1 cellular context compared by ENCODE assay signal in the genomic region with DNA sequence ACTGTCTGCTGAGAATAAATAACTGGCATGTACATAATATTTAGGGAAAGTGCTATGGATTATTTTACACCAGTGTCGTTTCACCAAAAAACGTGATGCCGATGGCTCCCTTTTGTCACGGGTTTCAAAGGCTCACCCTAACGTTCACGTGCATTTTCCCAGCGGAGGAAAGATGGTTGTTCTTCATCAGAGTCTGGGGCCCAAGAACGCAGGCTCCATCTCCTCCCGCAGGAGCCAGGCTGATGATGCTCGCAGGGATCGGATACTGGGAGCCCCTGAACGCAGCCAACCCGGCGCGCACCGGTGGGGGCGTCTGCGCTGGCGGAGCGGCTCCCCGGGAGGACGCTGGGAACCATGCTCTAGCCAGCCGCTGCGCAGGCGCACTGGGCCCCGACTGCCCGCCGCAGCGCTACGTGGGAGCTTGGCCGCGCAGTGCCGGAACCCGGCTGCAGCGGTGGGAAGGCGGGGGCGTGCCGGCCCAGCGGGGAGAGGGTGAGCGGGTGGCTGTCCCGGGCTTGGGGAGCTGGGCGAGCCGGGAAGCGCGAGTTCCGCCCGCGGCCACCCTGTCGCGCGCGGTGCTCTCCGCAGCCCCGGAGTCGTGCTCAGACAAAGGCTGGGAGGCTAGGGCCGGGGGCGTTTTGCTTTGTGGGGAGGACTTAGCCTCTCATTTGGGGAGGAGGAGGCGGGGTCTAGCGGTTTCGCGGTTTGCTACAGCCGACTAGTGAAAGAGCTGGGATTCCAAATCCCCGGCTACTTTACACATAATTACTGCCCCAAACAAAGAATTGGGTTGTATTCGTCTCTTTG.
TF ChIP-seq lines count a peak whose summit lies in the region.

Gene ZFP69B (plus strand): TSS at position 793 of the 807 bp plus-strand sequence. CDS start 486 bp downstream, outside the sequence.

TF ChIP-seq in SK-N-SH, 30 proteins besides CTCF, POLR2A, EP300 and RAD21 (continued from another document):
- 0 out of 2 replicates have a peak, but pooled peaks have one; percentile 3 for TF ChIP-seq PBX3 (IDR thresholded peaks at IDR 0.05)
- 0 out of 2 replicates have a peak, but pooled peaks have one; percentile 3 for TF ChIP-seq SMC3 (IDR thresholded peaks at IDR 0.05; ENCODE audit: low read depth, low read length)
- TF ChIP-seq, protein P1, sequence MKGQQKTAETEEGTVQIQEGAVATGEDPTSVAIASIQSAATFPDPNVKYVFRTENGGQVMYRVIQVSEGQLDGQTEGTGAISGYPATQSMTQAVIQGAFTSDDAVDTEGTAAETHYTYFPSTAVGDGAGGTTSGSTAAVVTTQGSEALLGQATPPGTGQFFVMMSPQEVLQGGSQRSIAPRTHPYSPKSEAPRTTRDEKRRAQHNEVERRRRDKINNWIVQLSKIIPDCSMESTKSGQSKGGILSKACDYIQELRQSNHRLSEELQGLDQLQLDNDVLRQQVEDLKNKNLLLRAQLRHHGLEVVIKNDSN (IDR thresholded peaks at IDR 0.05; ENCODE audit: borderline replicate concordance, low read depth), result 0 out of 2 replicates have a peak, but pooled peaks have one; percentile 15
- TF ChIP-seq SIN3A (IDR thresholded peaks at IDR 0.05; ENCODE audit: borderline replicate concordance, low read depth, low read length), result peak; percentile 40; the same call in 1 of the 2 replicates
- TF ChIP-seq ZBTB33 (IDR thresholded peaks at IDR 0.05; ENCODE audit: borderline replicate concordance, low read depth), result 0 out of 2 replicates have a peak, but pooled peaks have one; percentile 8
- peak; percentile 71 for TF ChIP-seq TAF1 (IDR thresholded peaks at IDR 0.05; ENCODE audit: borderline replicate concordance, low read depth, low read length)
- peak; percentile 93 for TF ChIP-seq NRF1 (IDR thresholded peaks at IDR 0.05; ENCODE audit: low read depth, low read length)
- TF ChIP-seq TCF12 (IDR thresholded peaks at IDR 0.05), result peak; percentile 1; the same call in 1 of the 2 replicates
- 0 out of 2 replicates have a peak, but pooled peaks have one; percentile 45 for TF ChIP-seq RFX5 (IDR thresholded peaks at IDR 0.05; ENCODE audit: low read length)
- TF ChIP-seq MXI1 (IDR thresholded peaks at IDR 0.05; ENCODE audit: low read depth, low read length), result peak; percentile 84
- TF ChIP-seq, protein P2, sequence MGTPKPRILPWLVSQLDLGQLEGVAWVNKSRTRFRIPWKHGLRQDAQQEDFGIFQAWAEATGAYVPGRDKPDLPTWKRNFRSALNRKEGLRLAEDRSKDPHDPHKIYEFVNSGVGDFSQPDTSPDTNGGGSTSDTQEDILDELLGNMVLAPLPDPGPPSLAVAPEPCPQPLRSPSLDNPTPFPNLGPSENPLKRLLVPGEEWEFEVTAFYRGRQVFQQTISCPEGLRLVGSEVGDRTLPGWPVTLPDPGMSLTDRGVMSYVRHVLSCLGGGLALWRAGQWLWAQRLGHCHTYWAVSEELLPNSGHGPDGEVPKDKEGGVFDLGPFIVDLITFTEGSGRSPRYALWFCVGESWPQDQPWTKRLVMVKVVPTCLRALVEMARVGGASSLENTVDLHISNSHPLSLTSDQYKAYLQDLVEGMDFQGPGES (IDR thresholded peaks at IDR 0.05; ENCODE audit: low read depth, low read length), result no peak
- TF ChIP-seq FOXJ3 (CRISPR knock-in tag; IDR thresholded peaks at IDR 0.05), result 0 out of 2 replicates have a peak, but pooled peaks have one; percentile 53
- TF ChIP-seq YY1 (IDR thresholded peaks at IDR 0.05; ENCODE audit: low read depth), result peak; percentile 70; the same call in 1 of the 2 replicates
- 0 out of 2 replicates have a peak, but pooled peaks have one; percentile 44 for TF ChIP-seq REST (IDR thresholded peaks at IDR 0.05; ENCODE audit: low read depth, low read length)
- no peak for TF ChIP-seq EZH2phosphoT487 (IDR thresholded peaks at IDR 0.05; ENCODE audit: borderline replicate concordance, low read depth)
- TF ChIP-seq USF2 (IDR thresholded peaks at IDR 0.05; ENCODE audit: borderline replicate concordance, low read depth, low read length), result no peak
- TF ChIP-seq MAX (IDR thresholded peaks at IDR 0.05; ENCODE audit: low read depth), result peak; percentile 12; the same call in 1 of the 2 replicates
- TF ChIP-seq ELF1 (IDR thresholded peaks at IDR 0.05), result peak; percentile 51; the same call in 1 of the 2 replicates
- TF ChIP-seq FOXM1 (IDR thresholded peaks at IDR 0.05; ENCODE audit: low read depth), result no peak
